17 cellular contexts compared by ENCODE assay signal in genomic region chr2:30382995-30383394, GRCh38.
DNase-seq lines count a peak whose midpoint lies in the region; ATAC-seq, FAIRE-seq and TF ChIP-seq lines count a peak whose summit lies in the region.
"Had no signal": no experiment of that assay in that cellular context is flagged by ENCODE, and none has a peak within 500 bp of the region (broad histone marks: within the 10 kb centered on the region; RNA-seq: fewer than 3 reads in every experiment).

No MANE protein-coding gene starts in this region.

- FAIRE-seq in GM12892 (lab: Jason Lieb, UNC) = peak; percentile 48

- no peak for TF ChIP-seq POLR2A in GM12892 (IDR thresholded peaks at IDR 0.05; ENCODE audit: low read depth, low read length)

- ATAC-seq in HG03521 (IDR thresholded peaks at IDR 0.05; ENCODE audit: unreplicated experiment) (no peak), GM21717 (IDR thresholded peaks at IDR 0.05; ENCODE audit: unreplicated experiment) (no peak), GM21390 (IDR thresholded peaks at IDR 0.05; ENCODE audit: unreplicated experiment) (no peak)
- ATAC-seq: activated CD4-positive, alpha-beta T cell treated with anti-CD3 and anti-CD28 coated beads for 36 hours; gastroesophageal sphincter; left colon; Panc1 had no signal

- DNase-seq in GM12892 (ENCODE audit: insufficient read length) = no peak
- peak; percentile 76 to 85 for DNase-seq in NCI-H187 (lab: John Stamatoyannopoulos, UW)
- peak; percentile 97 to 98 for DNase-seq in NCI-H524 (lab: John Stamatoyannopoulos, UW)
- peak; percentile 55 for DNase-seq in inferior parietal cortex (ENCODE audit: extremely low spot score)
- DNase-seq in stimulated activated CD4-positive, alpha-beta T cell treated with anti-CD3 and anti-CD28 coated beads, Interleukin-4, amount 100 ng/mL, for 1 hour = no peak
- DNase-seq: activated CD4-positive, alpha-beta T cell treated with anti-CD3 and anti-CD28 coated beads for 36 hours; activated CD8-positive, alpha-beta memory T cell treated with anti-CD3 and anti-CD28 coated beads, Interleukin-2, amount 50 U/mL, for 4 hours; activated effector memory CD4-positive, alpha-beta T cell treated with Interleukin-2 at 50 U/mL for 16 hours; AML-193; erythroblast; GM23248; left colon had no signal

Comparison
In these comparisons a context has a peak if more than half of its experiments do, and no peak if none do; other contexts are left out.
1. DNase-seq: peak in NCI-H187 (2 of 2), NCI-H524 (2 of 2) and inferior parietal cortex (single experiment); none in GM12892 (single experiment) and stimulated activated CD4-positive, alpha-beta T cell treated with anti-CD3 and anti-CD28 coated beads, Interleukin-4, amount 100 ng/mL, for 1 hour (single experiment).